Comparison of ENCODE assay signal across 8 cellular contexts in genomic region chr12:53995311-53996187, GRCh38. TPM values are rescaled to one million over a fixed set of nuclear protein-coding genes. Genes with fewer than 3 reads are reported as not detected.
A peak's percentile ranks its signal among the peaks of the same experiment; 100 is the strongest.
DNase-seq lines count a peak whose midpoint lies in the region; ATAC-seq and TF ChIP-seq lines count a peak whose summit lies in the region.

No MANE protein-coding gene starts in this region.

- DNase-seq in stimulated activated naive CD8-positive, alpha-beta T cell treated with anti-CD3 and anti-CD28 coated beads, Interleukin-15, Interleukin-2, amounts not matched to agents 100 U/mL and 50 U/mL, for 24 hours: no peak
- peak; percentile 60 for DNase-seq in SK-N-SH
- DNase-seq in foreskin melanocyte: peak; percentile 65
- DNase-seq in posterior vena cava (ENCODE audit: low spot score): peak; percentile 93

- peaks cover 0 to 9% of the 10 kb centered on the region in 2 experiments; a peak in 2 of 4 replicates for H3K4me1 ChIP-seq in SK-N-SH (ENCODE audit: control insufficient read depth in 1 of 2, insufficient read depth in 2 of 2, low read depth in 1 of 2, low read length in 1 of 2)

- CTCF ChIA-PET in SK-N-SH (lab: Yijun Ruan, JAX): interaction anchor here (12.5 to 24.5 kb wide), 4 partner anchors 9 to 219 kb away, joined by 188 to 568 read pairs (median 203); partner anchors contain the start of genes HOXC10 and SMUG1

- no peak overlapping the region for H3K27ac ChIP-seq in SK-N-SH (ENCODE audit: low read depth in 2 of 2, low read length in 1 of 2)

- no peaks in the 10 kb centered on the region for H3K9me2 ChIP-seq in SK-N-SH

- no peaks in the 10 kb centered on the region for H3K36me3 Mint-ChIP-seq in stimulated activated naive CD8-positive, alpha-beta T cell treated with anti-CD3 and anti-CD28 coated beads, Interleukin-15, Interleukin-2, amounts not matched to agents 100 ng/mL and 50 ng/mL, for 24 hours (ENCODE audit: low read depth)

- peaks cover 36% of the 10 kb centered on the region for H3K4me1 Mint-ChIP-seq in stimulated activated naive CD8-positive, alpha-beta T cell treated with anti-CD3 and anti-CD28 coated beads, Interleukin-15, Interleukin-2, amounts not matched to agents 100 ng/mL and 50 ng/mL, for 24 hours (ENCODE audit: low read depth)

- no peak for TF ChIP-seq CTCF in SK-N-SH (IDR thresholded peaks at IDR 0.05)

- 62% methylated on average over 35 of the region's 50 CpGs for WGBS in SK-N-SH (ENCODE audit: low lambda C conversion rate)

- peaks cover 69% of the 10 kb centered on the region for H3K27me3 ChIP-seq in SK-N-SH (ENCODE audit: insufficient read depth)

- peak overlapping the region; percentile 19; the same call in 1 of the 2 replicates for H3K4me2 ChIP-seq in SK-N-SH

- no peak for TF ChIP-seq RAD21 in SK-N-SH (IDR thresholded peaks at IDR 0.05; ENCODE audit: low read length)

- no peaks in the 10 kb centered on the region for H3K9me3 Mint-ChIP-seq in stimulated activated naive CD8-positive, alpha-beta T cell treated with anti-CD3 and anti-CD28 coated beads, Interleukin-15, Interleukin-2, amounts not matched to agents 100 ng/mL and 50 ng/mL, for 24 hours

- peaks cover 91% of the 10 kb centered on the region for H3K27me3 Mint-ChIP-seq in stimulated activated naive CD8-positive, alpha-beta T cell treated with anti-CD3 and anti-CD28 coated beads, Interleukin-15, Interleukin-2, amounts not matched to agents 100 ng/mL and 50 ng/mL, for 24 hours

- peak overlapping the region; percentile 76 for H3K4me3 Mint-ChIP-seq in stimulated activated naive CD8-positive, alpha-beta T cell treated with anti-CD3 and anti-CD28 coated beads, Interleukin-15, Interleukin-2, amounts not matched to agents 100 ng/mL and 50 ng/mL, for 24 hours

- peak overlapping the region; percentile 18; the same call in 1 of the 2 replicates for H3K9ac ChIP-seq in SK-N-SH

- H3F3A ChIP-seq in SK-N-SH (replicated peaks; ENCODE audit: insufficient read depth): peaks cover 5% of the 10 kb centered on the region

- no peak for ATAC-seq in stimulated activated naive CD8-positive, alpha-beta T cell treated with anti-CD3 and anti-CD28 coated beads, Interleukin-15, Interleukin-2, amounts not matched to agents 100 U/mL and 50 U/mL, for 24 hours
- no peak for ATAC-seq in HG02571 (IDR thresholded peaks at IDR 0.05; ENCODE audit: unreplicated experiment)
- no peak for ATAC-seq in GM18870 (IDR thresholded peaks at IDR 0.05; ENCODE audit: unreplicated experiment)
- no peak for ATAC-seq in HG03439 (IDR thresholded peaks at IDR 0.05; ENCODE audit: unreplicated experiment)

- H3K79me2 ChIP-seq in SK-N-SH (ENCODE audit: insufficient read depth): no peaks in the 10 kb centered on the region

- H3K9me3 ChIP-seq in SK-N-SH: no peaks in the 10 kb centered on the region

- no peak overlapping the region for H2AFZ ChIP-seq in SK-N-SH (ENCODE audit: low read depth)

- H3K27ac Mint-ChIP-seq in stimulated activated naive CD8-positive, alpha-beta T cell treated with anti-CD3 and anti-CD28 coated beads, Interleukin-15, Interleukin-2, amounts not matched to agents 100 ng/mL and 50 ng/mL, for 24 hours: no peak overlapping the region

- POLR2A ChIA-PET in SK-N-SH (lab: Yijun Ruan, JAX): no interaction called here

- intact Hi-C loops in posterior vena cava (cut with DNase I): no loop called here

- peak overlapping the region in 1 of 2 experiments; percentile 2; a peak in 2 of 4 replicates for H3K4me3 ChIP-seq in SK-N-SH (ENCODE audit: low read depth in 2 of 2, low read length in 1 of 2)

- no peak for TF ChIP-seq EP300 in SK-N-SH (IDR thresholded peaks at IDR 0.05; ENCODE audit: borderline replicate concordance in 1 of 2, low read depth in 1 of 2, low read length in 1 of 2)

- no peaks in the 10 kb centered on the region for H3K36me3 ChIP-seq in SK-N-SH (replicated peaks in 1 of 2; ENCODE audit: control insufficient read depth in 1 of 2, insufficient read depth in 2 of 2, low read length in 1 of 2)

- H4K20me1 ChIP-seq in SK-N-SH (ENCODE audit: insufficient read depth): no peaks in the 10 kb centered on the region

TF ChIP-seq in SK-N-SH, 30 proteins besides CTCF, POLR2A, EP300 and RAD21:
- TF ChIP-seq FOSL2 (IDR thresholded peaks at IDR 0.05; ENCODE audit: borderline replicate concordance, low read depth): no peak
- no peak for TF ChIP-seq ELF1 (IDR thresholded peaks at IDR 0.05)
- TF ChIP-seq NRF1 (IDR thresholded peaks at IDR 0.05; ENCODE audit: low read depth, low read length): no peak
- TF ChIP-seq, protein P1, sequence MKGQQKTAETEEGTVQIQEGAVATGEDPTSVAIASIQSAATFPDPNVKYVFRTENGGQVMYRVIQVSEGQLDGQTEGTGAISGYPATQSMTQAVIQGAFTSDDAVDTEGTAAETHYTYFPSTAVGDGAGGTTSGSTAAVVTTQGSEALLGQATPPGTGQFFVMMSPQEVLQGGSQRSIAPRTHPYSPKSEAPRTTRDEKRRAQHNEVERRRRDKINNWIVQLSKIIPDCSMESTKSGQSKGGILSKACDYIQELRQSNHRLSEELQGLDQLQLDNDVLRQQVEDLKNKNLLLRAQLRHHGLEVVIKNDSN (IDR thresholded peaks at IDR 0.05; ENCODE audit: borderline replicate concordance, low read depth): no peak
- TF ChIP-seq, protein P2, sequence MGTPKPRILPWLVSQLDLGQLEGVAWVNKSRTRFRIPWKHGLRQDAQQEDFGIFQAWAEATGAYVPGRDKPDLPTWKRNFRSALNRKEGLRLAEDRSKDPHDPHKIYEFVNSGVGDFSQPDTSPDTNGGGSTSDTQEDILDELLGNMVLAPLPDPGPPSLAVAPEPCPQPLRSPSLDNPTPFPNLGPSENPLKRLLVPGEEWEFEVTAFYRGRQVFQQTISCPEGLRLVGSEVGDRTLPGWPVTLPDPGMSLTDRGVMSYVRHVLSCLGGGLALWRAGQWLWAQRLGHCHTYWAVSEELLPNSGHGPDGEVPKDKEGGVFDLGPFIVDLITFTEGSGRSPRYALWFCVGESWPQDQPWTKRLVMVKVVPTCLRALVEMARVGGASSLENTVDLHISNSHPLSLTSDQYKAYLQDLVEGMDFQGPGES (IDR thresholded peaks at IDR 0.05; ENCODE audit: low read depth, low read length): no peak
- TF ChIP-seq USF2 (IDR thresholded peaks at IDR 0.05; ENCODE audit: borderline replicate concordance, low read depth, low read length): no peak
- no peak for TF ChIP-seq MXI1 (IDR thresholded peaks at IDR 0.05; ENCODE audit: low read depth, low read length)
- TF ChIP-seq, protein P3, sequence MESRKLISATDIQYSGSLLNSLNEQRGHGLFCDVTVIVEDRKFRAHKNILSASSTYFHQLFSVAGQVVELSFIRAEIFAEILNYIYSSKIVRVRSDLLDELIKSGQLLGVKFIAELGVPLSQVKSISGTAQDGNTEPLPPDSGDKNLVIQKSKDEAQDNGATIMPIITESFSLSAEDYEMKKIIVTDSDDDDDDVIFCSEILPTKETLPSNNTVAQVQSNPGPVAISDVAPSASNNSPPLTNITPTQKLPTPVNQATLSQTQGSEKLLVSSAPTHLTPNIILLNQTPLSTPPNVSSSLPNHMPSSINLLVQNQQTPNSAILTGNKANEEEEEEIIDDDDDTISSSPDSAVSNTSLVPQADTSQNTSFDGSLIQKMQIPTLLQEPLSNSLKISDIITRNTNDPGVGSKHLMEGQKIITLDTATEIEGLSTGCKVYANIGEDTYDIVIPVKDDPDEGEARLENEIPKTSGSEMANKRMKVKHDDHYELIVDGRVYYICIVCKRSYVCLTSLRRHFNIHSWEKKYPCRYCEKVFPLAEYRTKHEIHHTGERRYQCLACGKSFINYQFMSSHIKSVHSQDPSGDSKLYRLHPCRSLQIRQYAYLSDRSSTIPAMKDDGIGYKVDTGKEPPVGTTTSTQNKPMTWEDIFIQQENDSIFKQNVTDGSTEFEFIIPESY (IDR thresholded peaks at IDR 0.05; ENCODE audit: borderline replicate concordance, low read depth): no peak
- no peak for TF ChIP-seq RCOR1 (IDR thresholded peaks at IDR 0.05; ENCODE audit: low read length)
- TF ChIP-seq TEAD4 (IDR thresholded peaks at IDR 0.05; ENCODE audit: borderline replicate concordance, insufficient read depth): no peak
- TF ChIP-seq SMC3 (IDR thresholded peaks at IDR 0.05; ENCODE audit: low read depth, low read length): no peak

RNA-seq across cellular contexts. Expression of gene HOXC9, which starts 4.4 kb away (rescaled TPM):
- 1.2 and 1.9 TPM in 2 replicates for polyA plus RNA-seq in SK-N-SH (2012; rRNA removed)
- 1.8 and 2.4 TPM in 2 replicates for polyA plus RNA-seq in SK-N-SH (2012; cell fraction: cytosol; rRNA removed)
- polyA plus RNA-seq in SK-N-SH (2012; cell fraction: nucleus; rRNA removed): 1.0 and 1.1 TPM in 2 replicates
- total RNA-seq in posterior vena cava: 10 to 100 TPM in 1 of 2 donors, 1 to 10 TPM in 1; 7.0 to 12.0 TPM

RNA-seq across cellular contexts. Expression of gene HOXC10, which starts 10.6 kb away (rescaled TPM):
- polyA plus RNA-seq in SK-N-SH (2012; rRNA removed): 0.03 and 0.08 TPM in 2 replicates
- polyA plus RNA-seq in SK-N-SH (2012; cell fraction: cytosol; rRNA removed): 0.04 TPM in 2 replicates
- not detected in 2 replicates for polyA plus RNA-seq in SK-N-SH (2012; cell fraction: nucleus; rRNA removed)
- 10 to 100 TPM; 27.9 to 35.5 TPM for total RNA-seq in posterior vena cava

RNA-seq across cellular contexts. Expression of gene HOXC8, which starts 13.2 kb away (rescaled TPM):
- polyA plus RNA-seq in SK-N-SH (2012; rRNA removed): 1.7 and 1.8 TPM in 2 replicates
- polyA plus RNA-seq in SK-N-SH (2012; cell fraction: cytosol; rRNA removed): 1.8 and 2.0 TPM in 2 replicates
- polyA plus RNA-seq in SK-N-SH (2012; cell fraction: nucleus; rRNA removed): 0.53 and 0.75 TPM in 2 replicates
- 10 to 100 TPM; 13.5 to 22.4 TPM for total RNA-seq in posterior vena cava

RNA-seq across cellular contexts. Expression of gene HOTAIR, which starts 20.8 kb away (rescaled TPM):
- polyA plus RNA-seq in SK-N-SH (2012; rRNA removed): not detected in 2 replicates
- polyA plus RNA-seq in SK-N-SH (2012; cell fraction: cytosol; rRNA removed): 0.01 TPM in 2 replicates
- polyA plus RNA-seq in SK-N-SH (2012; cell fraction: nucleus; rRNA removed): not detected in 2 replicates
- 1 to 10 TPM; 2.0 to 4.8 TPM for total RNA-seq in posterior vena cava

RNA-seq across cellular contexts. Expression of gene HOXC11, which starts 22.6 kb away (rescaled TPM):
- polyA plus RNA-seq in SK-N-SH (2012; rRNA removed): not detected in 2 replicates
- polyA plus RNA-seq in SK-N-SH (2012; cell fraction: cytosol; rRNA removed): not detected in 2 replicates
- not detected in 2 replicates for polyA plus RNA-seq in SK-N-SH (2012; cell fraction: nucleus; rRNA removed)
- total RNA-seq in posterior vena cava: 1 to 10 TPM; 1.3 to 4.2 TPM
